ENCODE assay signal across 8 cellular contexts in genomic region chr20:44215125-44215524, GRCh38. TPM values are rescaled to one million over a fixed set of nuclear protein-coding genes. Genes with fewer than 3 reads are reported as not detected.
A peak's percentile ranks its signal among the peaks of the same experiment; 100 is the strongest.
DNase-seq lines count a peak whose midpoint lies in the region; ATAC-seq and TF ChIP-seq lines count a peak whose summit lies in the region.

No MANE protein-coding gene starts in this region.

- no peaks in the 10 kb centered on the region for H3K36me3 ChIP-seq in lower lobe of right lung

- H3K4me3 Mint-ChIP-seq in natural killer cell, result peak overlapping the region; percentile 69
- H3K4me3 Mint-ChIP-seq in natural killer cell treated with Interleukin-12 subunit alpha and Interleukin-12 subunit beta and Interleukin-15 and Interleukin-18, amount 100 ng/mL, for 72 hours, result no peak overlapping the region
- no peak overlapping the region for H3K4me3 Mint-ChIP-seq in activated CD4-positive, alpha-beta T cell treated with anti-CD3 and anti-CD28 coated beads, Interleukin-2, amount 10 ng/mL, durations not matched to agents 24 days and 14 days

- no peaks in the 10 kb centered on the region for H3K9me3 Mint-ChIP-seq in natural killer cell
- H3K9me3 Mint-ChIP-seq in natural killer cell treated with Interleukin-12 subunit alpha and Interleukin-12 subunit beta and Interleukin-15 and Interleukin-18, amount 100 ng/mL, for 72 hours, result no peaks in the 10 kb centered on the region
- H3K9me3 Mint-ChIP-seq in activated CD4-positive, alpha-beta T cell treated with anti-CD3 and anti-CD28 coated beads, Interleukin-2, amount 10 ng/mL, durations not matched to agents 24 days and 14 days, result no peaks in the 10 kb centered on the region

- ATAC-seq in natural killer cell, result peak in 1 of 3 donors; percentile 11
- ATAC-seq in natural killer cell treated with Interleukin-12 subunit alpha and Interleukin-12 subunit beta and Interleukin-15 and Interleukin-18, amount 100 ng/mL, for 72 hours, result no peak
- no peak for ATAC-seq in lower lobe of right lung
- no peak for ATAC-seq in HG03520 (IDR thresholded peaks at IDR 0.05; ENCODE audit: unreplicated experiment)

- H3K4me1 ChIP-seq in lower lobe of right lung, result peaks cover 23% of the 10 kb centered on the region

- H3K36me3 Mint-ChIP-seq in natural killer cell, result peaks cover 6% of the 10 kb centered on the region
- H3K36me3 Mint-ChIP-seq in natural killer cell treated with Interleukin-12 subunit alpha and Interleukin-12 subunit beta and Interleukin-15 and Interleukin-18, amount 100 ng/mL, for 72 hours, result peaks cover 5% of the 10 kb centered on the region
- H3K36me3 Mint-ChIP-seq in activated CD4-positive, alpha-beta T cell treated with anti-CD3 and anti-CD28 coated beads, Interleukin-2, amount 10 ng/mL, durations not matched to agents 24 days and 14 days (ENCODE audit: low read depth), result peaks cover 4% of the 10 kb centered on the region

- intact Hi-C loops in natural killer cell (cut with micrococcal nuclease), result loop anchor here (1.0 to 10.0 kb wide), 5 partner anchors 172 to 522 kb away; no protein-coding TSS in a partner anchor
- intact Hi-C loops in activated CD4-positive, alpha-beta T cell treated with anti-CD3 and anti-CD28 coated beads, Interleukin-2, amount 10 ng/mL, durations not matched to agents 24 days and 14 days (cut with micrococcal nuclease), result loop anchor here (1.0 to 10.0 kb wide), 5 partner anchors 169 to 517 kb away; partner anchors contain the start of gene SERINC3
- intact Hi-C loops in lower lobe of right lung (cut with DNase I), result loop anchor here (5.0 kb wide), 1 partner anchor 97 kb away; the partner anchor contains the start of gene FITM2

- H3K9me3 ChIP-seq in lower lobe of right lung, result no peaks in the 10 kb centered on the region

- TF ChIP-seq CTCF in natural killer cell (IDR thresholded peaks at IDR 0.05) (peak; percentile 78), choroid plexus epithelial cell (conservative IDR thresholded peaks at IDR 0.05; ENCODE audit: low read depth, low read length) (peak; percentile 93), lower lobe of right lung (IDR thresholded peaks at IDR 0.05) (peak; percentile 75)

- H3K4me3 ChIP-seq in choroid plexus epithelial cell (ENCODE audit: low read depth, low read length), result no peak overlapping the region
- no peak overlapping the region for H3K4me3 ChIP-seq in lower lobe of right lung

- H3K27me3 Mint-ChIP-seq in natural killer cell (ENCODE audit: low read depth in 2 of 2), result no peaks in the 10 kb centered on the region
- no peaks in the 10 kb centered on the region for H3K27me3 Mint-ChIP-seq in natural killer cell treated with Interleukin-12 subunit alpha and Interleukin-12 subunit beta and Interleukin-15 and Interleukin-18, amount 100 ng/mL, for 72 hours
- H3K27me3 Mint-ChIP-seq in activated CD4-positive, alpha-beta T cell treated with anti-CD3 and anti-CD28 coated beads, Interleukin-2, amount 10 ng/mL, durations not matched to agents 24 days and 14 days, result peaks cover 2% of the 10 kb centered on the region

- H3K27ac Mint-ChIP-seq in natural killer cell, result peak overlapping the region; percentile 5 to 75
- peak overlapping the region in 1 of 2 donors; percentile 33 for H3K27ac Mint-ChIP-seq in natural killer cell treated with Interleukin-12 subunit alpha and Interleukin-12 subunit beta and Interleukin-15 and Interleukin-18, amount 100 ng/mL, for 72 hours
- H3K27ac Mint-ChIP-seq in activated CD4-positive, alpha-beta T cell treated with anti-CD3 and anti-CD28 coated beads, Interleukin-2, amount 10 ng/mL, durations not matched to agents 24 days and 14 days, result no peak overlapping the region

- peaks cover 54 to 66% of the 10 kb centered on the region in 2 donors for H3K4me1 Mint-ChIP-seq in natural killer cell
- peaks cover 40 to 52% of the 10 kb centered on the region in 2 donors for H3K4me1 Mint-ChIP-seq in natural killer cell treated with Interleukin-12 subunit alpha and Interleukin-12 subunit beta and Interleukin-15 and Interleukin-18, amount 100 ng/mL, for 72 hours (ENCODE audit: low read depth in 2 of 2)
- peaks cover 47% of the 10 kb centered on the region for H3K4me1 Mint-ChIP-seq in activated CD4-positive, alpha-beta T cell treated with anti-CD3 and anti-CD28 coated beads, Interleukin-2, amount 10 ng/mL, durations not matched to agents 24 days and 14 days

- no peak overlapping the region for H3K27ac ChIP-seq in lower lobe of right lung

- H3K27me3 ChIP-seq in lower lobe of right lung (ENCODE audit: low read depth), result no peaks in the 10 kb centered on the region

- DNase-seq in natural killer cell (peak; percentile 55), NCI-H446 (lab: John Stamatoyannopoulos, UW) (peak; percentile 53 to 74), choroid plexus epithelial cell (ENCODE audit: low read depth) (peak; percentile 84), lower lobe of right lung (peak; percentile 67)
- DNase-seq in natural killer cell treated with Interleukin-12 subunit alpha and Interleukin-12 subunit beta and Interleukin-15 and Interleukin-18, amount 100 ng/mL, for 72 hours (ENCODE audit: low spot score), result no peak
- DNase-seq in activated CD4-positive, alpha-beta T cell treated with anti-CD3 and anti-CD28 coated beads, Interleukin-2, amount 10 ng/mL, durations not matched to agents 24 days and 14 days, result peak; percentile 93
- DNase-seq in stimulated activated CD8-positive, alpha-beta memory T cell treated with anti-CD3 and anti-CD28 coated beads, Interleukin-12 subunit alpha, Interleukin-12 subunit beta, amount 100 ng/mL, for 4 hours (ENCODE audit: low read depth), result peak; percentile 42

RNA-seq across cellular contexts. Expression of gene OSER1, which starts 4.6 kb away (rescaled TPM):
- 10 to 100 TPM; 72.3 to 93.9 (median 78.3) TPM for total RNA-seq in natural killer cell
- 10 to 100 TPM; 21.9 to 27.0 TPM for total RNA-seq in natural killer cell treated with Interleukin-12 subunit alpha and Interleukin-12 subunit beta and Interleukin-15 and Interleukin-18, amount 100 ng/mL, for 72 hours
- total RNA-seq in activated CD4-positive, alpha-beta T cell treated with anti-CD3 and anti-CD28 coated beads, Interleukin-2, amount 10 ng/mL, durations not matched to agents 24 days and 14 days, result 22.7 and 23.6 TPM in 2 replicates
- total RNA-seq in lower lobe of right lung, result 32.9 TPM

RNA-seq across cellular contexts. Expression of gene JPH2, which starts 28.1 kb away (rescaled TPM):
- total RNA-seq in natural killer cell (not detected), lower lobe of right lung (4.6 TPM)
- total RNA-seq in natural killer cell treated with Interleukin-12 subunit alpha and Interleukin-12 subunit beta and Interleukin-15 and Interleukin-18, amount 100 ng/mL, for 72 hours, result 1 to 10 TPM; 1.0 to 2.0 TPM
- total RNA-seq in activated CD4-positive, alpha-beta T cell treated with anti-CD3 and anti-CD28 coated beads, Interleukin-2, amount 10 ng/mL, durations not matched to agents 24 days and 14 days, result 0.05 TPM in 1 of 2 replicates, not detected in the other

RNA-seq across cellular contexts. Expression of gene GDAP1L1, which starts 32.0 kb away (rescaled TPM):
- total RNA-seq in natural killer cell (not detected), lower lobe of right lung (not detected)
- total RNA-seq in natural killer cell treated with Interleukin-12 subunit alpha and Interleukin-12 subunit beta and Interleukin-15 and Interleukin-18, amount 100 ng/mL, for 72 hours, result not detected
- total RNA-seq in activated CD4-positive, alpha-beta T cell treated with anti-CD3 and anti-CD28 coated beads, Interleukin-2, amount 10 ng/mL, durations not matched to agents 24 days and 14 days, result not detected in 2 replicates
